In the genomic region with DNA sequence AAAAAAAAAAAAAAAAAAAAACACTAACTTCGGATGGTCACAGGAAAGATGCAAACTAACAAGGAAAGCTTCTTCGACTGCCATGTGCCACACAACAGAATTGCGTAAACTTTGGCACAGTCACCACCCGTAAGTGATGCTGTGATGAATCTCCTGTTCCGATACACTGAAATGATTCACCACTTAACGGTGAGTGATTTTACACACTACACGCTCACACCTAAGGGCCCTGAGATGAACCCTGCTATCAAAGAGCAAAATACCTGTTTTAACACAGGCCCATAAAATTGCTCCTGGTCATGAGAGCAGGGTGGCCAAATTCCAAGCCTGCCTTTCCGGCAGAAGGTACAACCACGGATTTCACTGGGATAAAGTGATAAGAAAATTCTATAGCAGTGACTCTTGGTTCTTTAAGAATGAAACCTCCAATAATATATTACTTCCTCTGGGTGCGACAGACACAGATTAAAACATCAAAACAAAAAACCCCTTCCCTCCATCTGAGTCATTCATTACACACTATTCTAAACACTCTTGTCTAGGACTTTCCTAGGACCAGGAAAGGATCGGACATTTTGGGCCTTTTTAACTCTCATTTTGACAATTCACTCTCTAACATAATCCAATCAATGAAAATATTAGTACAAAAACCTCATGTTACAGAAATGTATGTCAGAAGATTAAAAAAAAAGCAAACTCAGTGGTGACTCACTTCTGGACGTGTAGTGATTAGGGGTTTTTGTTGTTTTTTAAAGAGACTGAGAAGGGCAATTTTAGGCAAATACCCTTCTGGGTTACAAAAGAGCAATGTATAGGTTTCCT, we compare ENCODE assay signal across 8 cellular contexts. TPM values are rescaled to one million over a fixed set of nuclear protein-coding genes. Genes with fewer than 3 reads are reported as not detected.
DNase-seq lines count a peak whose midpoint lies in the region; ATAC-seq and TF ChIP-seq lines count a peak whose summit lies in the region.

No MANE protein-coding gene starts in this region.

- H3K4me1 Mint-ChIP-seq in natural killer cell treated with Interleukin-12 subunit alpha and Interleukin-12 subunit beta and Interleukin-15 and Interleukin-18, amount 100 ng/mL, for 72 hours (ENCODE audit: low read depth in 2 of 2), result peaks cover 60 to 61% of the 10 kb centered on the region in 2 donors

- ATAC-seq in GM18858 (IDR thresholded peaks at IDR 0.05; ENCODE audit: unreplicated experiment), result peak; percentile 66
- ATAC-seq in HG02623 (IDR thresholded peaks at IDR 0.05; ENCODE audit: unreplicated experiment), result peak; percentile 60
- ATAC-seq in natural killer cell treated with Interleukin-12 subunit alpha and Interleukin-12 subunit beta and Interleukin-15 and Interleukin-18, amount 100 ng/mL, for 72 hours, result peak; percentile 86 to 88

- H4K20me1 ChIP-seq in OCI-LY7 (ENCODE audit: insufficient read depth, low read length), result peaks cover 78% of the 10 kb centered on the region

- intact Hi-C loops in OCI-LY7 (cut with micrococcal nuclease; ENCODE audit: unreplicated experiment), result no loop called here

- in situ Hi-C loops in brain microvascular endothelial cell (cut with HindIII; ENCODE audit: low pct_ligation_motif_present, low sequenced_read_pairs), result no loop called here

- H3K9me3 ChIP-seq in OCI-LY7 (ENCODE audit: low read length), result no peaks in the 10 kb centered on the region

- no peak overlapping the region for H3K27ac Mint-ChIP-seq in natural killer cell treated with Interleukin-12 subunit alpha and Interleukin-12 subunit beta and Interleukin-15 and Interleukin-18, amount 100 ng/mL, for 72 hours

- DNase-seq in OCI-LY7 (ENCODE audit: low spot score) (no peak), brain microvascular endothelial cell (peak; percentile 72), NCI-H526 treated with DMSO at 0.1 percent for 48 hours (lab: John Stamatoyannopoulos, UW) (no peak), GM19238 (ENCODE audit: insufficient read length, low spot score) (no peak), NCI-H2171 (lab: John Stamatoyannopoulos, UW) (no peak)
- DNase-seq in natural killer cell treated with Interleukin-12 subunit alpha and Interleukin-12 subunit beta and Interleukin-15 and Interleukin-18, amount 100 ng/mL, for 72 hours (ENCODE audit: low spot score), result peak; percentile 66

- no TSS peak for BruUV-seq in OCI-LY7 (replicated peaks; lab: Mats Ljungman, UMichigan)

- peak overlapping the region; percentile 71 for H3K4me2 ChIP-seq in OCI-LY7 (ENCODE audit: low read length)

- peaks cover 100% of the 10 kb centered on the region for H3K79me2 ChIP-seq in OCI-LY7 (ENCODE audit: insufficient read depth, low read depth, low read length)

- H3K27ac ChIP-seq in OCI-LY7 (ENCODE audit: low read depth, low read length, poor library complexity, severe bottlenecking) (peak overlapping the region; percentile 13), brain microvascular endothelial cell (peak overlapping the region; percentile 95)

- peaks cover 85% of the 10 kb centered on the region for H3K4me1 ChIP-seq in OCI-LY7 (ENCODE audit: insufficient read depth, low read length, poor library complexity, severe bottlenecking)

- no peaks in the 10 kb centered on the region for H3K9me3 Mint-ChIP-seq in natural killer cell treated with Interleukin-12 subunit alpha and Interleukin-12 subunit beta and Interleukin-15 and Interleukin-18, amount 100 ng/mL, for 72 hours

- no peak for TF ChIP-seq CTCF in OCI-LY7 (conservative IDR thresholded peaks at IDR 0.05; ENCODE audit: low read length)
- TF ChIP-seq CTCF in brain microvascular endothelial cell (IDR thresholded peaks at IDR 0.05; ENCODE audit: low read depth, low read length, missing control alignments), result no peak

- H2AFZ ChIP-seq in OCI-LY7 (ENCODE audit: low read length), result no peak overlapping the region

- H3K36me3 Mint-ChIP-seq in natural killer cell treated with Interleukin-12 subunit alpha and Interleukin-12 subunit beta and Interleukin-15 and Interleukin-18, amount 100 ng/mL, for 72 hours, result no peaks in the 10 kb centered on the region

- peak overlapping the region; percentile 54 for H3K4me3 Mint-ChIP-seq in natural killer cell treated with Interleukin-12 subunit alpha and Interleukin-12 subunit beta and Interleukin-15 and Interleukin-18, amount 100 ng/mL, for 72 hours

- H3K9me2 ChIP-seq in OCI-LY7 (ENCODE audit: insufficient read depth, low read length), result no peaks in the 10 kb centered on the region

- H3K4me3 ChIP-seq in OCI-LY7 (ENCODE audit: low read depth, low read length, poor library complexity, severe bottlenecking) (peak overlapping the region; percentile 49), brain microvascular endothelial cell (ENCODE audit: low read depth, low read length) (no peak overlapping the region)

- POLR2A ChIA-PET in OCI-LY7 (lab: Charles Lee), result interaction anchor here (0.7 to 6.2 kb wide), 12 partner anchors 9 to 1481 kb away, joined by 3 to 74 read pairs (median 4); no protein-coding TSS in a partner anchor

- no peaks in the 10 kb centered on the region for H3K27me3 Mint-ChIP-seq in natural killer cell treated with Interleukin-12 subunit alpha and Interleukin-12 subunit beta and Interleukin-15 and Interleukin-18, amount 100 ng/mL, for 72 hours

- CTCF ChIA-PET in OCI-LY7 (lab: Charles Lee; ENCODE audit: unreplicated experiment), result interaction anchor here (1.2 to 1.6 kb wide), 4 partner anchors 17 to 24 kb away, joined by 3 to 7 read pairs (median 4); no protein-coding TSS in a partner anchor

- no peaks in the 10 kb centered on the region for H3K27me3 ChIP-seq in brain microvascular endothelial cell (replicated peaks)

- peaks cover 56% of the 10 kb centered on the region for H3K36me3 ChIP-seq in OCI-LY7 (ENCODE audit: insufficient read depth, low read length)
- H3K36me3 ChIP-seq in brain microvascular endothelial cell (replicated peaks), result no peaks in the 10 kb centered on the region

RNA-seq across cellular contexts. Expression of gene LRIG1, which starts 28.3 kb away (rescaled TPM):
- total RNA-seq in OCI-LY7 (2014; rRNA removed; shearing (Covaris generic)), result 74.5 and 115 TPM in 2 replicates
- total RNA-seq in OCI-LY7 (2022), result 84.2 and 113 TPM in 2 replicates
- 10 to 100 TPM; 21.6 to 41.1 TPM for total RNA-seq in natural killer cell treated with Interleukin-12 subunit alpha and Interleukin-12 subunit beta and Interleukin-15 and Interleukin-18, amount 100 ng/mL, for 72 hours

Comparison
In these comparisons a context has a peak if more than half of its experiments do, and no peak if none do; other contexts are left out.
1. DNase-seq: peak in brain microvascular endothelial cell (single experiment) and natural killer cell treated with Interleukin-12 subunit alpha and Interleukin-12 subunit beta and Interleukin-15 and Interleukin-18, amount 100 ng/mL, for 72 hours (single experiment); none in OCI-LY7 (single experiment), NCI-H526 treated with DMSO at 0.1 percent for 48 hours (single experiment), GM19238 (single experiment) and NCI-H2171 (single experiment).
2. Peak in every context shown above with its lines, with median percentiles within 50 percentile points of each other: ATAC-seq.